22 cellular contexts compared by ENCODE assay signal in genomic region chr3:177524742-177525141, GRCh38.
"Had no signal": no experiment of that assay in that cellular context is flagged by ENCODE, and none has a peak within 500 bp of the region (broad histone marks: within the 10 kb centered on the region; RNA-seq: fewer than 3 reads in every experiment).

No MANE protein-coding gene starts in this region.

- H3K27ac ChIP-seq: coronary artery, left ventricle myocardium inferior, lower lobe of right lung, right atrium auricular region, tibial artery, upper lobe of right lung had no signal

- H3K4me1 ChIP-seq: right atrium auricular region had no signal

- ATAC-seq: heart left ventricle; left cardiac atrium; lower lobe of right lung; naive thymus-derived CD4-positive, alpha-beta T cell; stimulated activated effector memory CD8-positive, alpha-beta T cell treated with anti-CD3 and anti-CD28 coated beads, Interleukin-12 subunit alpha, Interleukin-12 subunit beta, amount 100 ng/mL, for 72 hours; upper lobe of right lung had no signal

- H3K9me3 ChIP-seq: heart left ventricle, left ventricle myocardium inferior, lower lobe of right lung, right atrium auricular region, tibial artery, upper lobe of right lung had no signal

- H3K4me3 ChIP-seq: coronary artery, heart left ventricle, left ventricle myocardium inferior, lower lobe of right lung, right atrium auricular region, tibial artery, upper lobe of right lung had no signal

- H3K27me3 ChIP-seq: heart left ventricle, right atrium auricular region, tibial artery, upper lobe of right lung had no signal

- DNase-seq: central memory CD4-positive, alpha-beta T cell; effector CD4-positive, alpha-beta T cell; endodermal cell; heart left ventricle; immature natural killer cell; kidney; left cardiac atrium; left ventricle myocardium inferior; lower lobe of right lung; midbrain; naive thymus-derived CD4-positive, alpha-beta T cell; nephron progenitor cell; posterior cingulate gyrus; stimulated activated CD4-positive, alpha-beta T cell treated with anti-CD3 and anti-CD28 coated beads, Interleukin-4, amount 100 ng/mL, for 1 hour; stimulated activated CD8-positive, alpha-beta memory T cell treated with anti-CD3 and anti-CD28 coated beads, Interleukin-4, amount 100 ng/mL, for 48 hours; tibial artery; upper lobe of right lung had no signal

- H3K36me3 ChIP-seq: heart left ventricle, left ventricle myocardium inferior, lower lobe of right lung, right atrium auricular region, tibial artery, upper lobe of right lung had no signal

- FAIRE-seq: endothelial cell of umbilical vein, frontal cortex, kidney had no signal
